8 cellular contexts compared by ENCODE assay signal in the genomic region with DNA sequence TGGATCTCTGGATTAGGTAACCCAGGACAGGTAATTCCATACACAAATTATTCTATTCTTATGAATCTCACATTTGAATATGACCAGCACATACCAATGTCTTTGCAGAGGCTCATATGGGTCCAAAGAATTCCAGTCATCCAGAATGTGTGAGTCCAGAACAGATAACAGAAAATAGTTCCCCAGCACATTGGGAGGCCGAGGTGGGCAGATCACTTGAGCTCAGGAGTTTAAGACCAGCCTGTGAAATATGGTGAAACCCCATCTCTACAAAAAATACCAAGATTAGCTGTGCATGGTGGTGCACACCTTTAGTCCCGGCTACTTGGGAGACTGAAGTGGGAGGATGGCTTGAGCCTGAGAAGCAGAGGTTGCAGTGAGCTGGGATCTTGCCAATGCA.
"Had no signal": no experiment of that assay in that cellular context is flagged by ENCODE, and none has a peak within 500 bp of the region (broad histone marks: within the 10 kb centered on the region; RNA-seq: fewer than 3 reads in every experiment).

No MANE protein-coding gene starts in this region.

- H3K27ac Mint-ChIP-seq: GM23338, H9, HFFc6 had no signal

- DNase-seq: GM23248, GOT3, H7, H9, HCEC 1CT, HFFc6 had no signal

- H3K4me2 ChIP-seq: GM23338 had no signal

- H3K4me1 ChIP-seq: HAP-1 had no signal

- H3K4me3 ChIP-seq: GM23248, GM23338, HAP-1 had no signal

- H3K9ac ChIP-seq: GM23248 had no signal

- H3K36me3 ChIP-seq: HAP-1 had no signal

- H3K9me3 ChIP-seq: HAP-1 had no signal

- H3K4me3 Mint-ChIP-seq: GM23338, H9, HFFc6 had no signal

- H2AFZ ChIP-seq: GM23248, GM23338 had no signal

- H3K27ac ChIP-seq: GM23248 had no signal
